Comparison of ENCODE assay signal across 12 cellular contexts in genomic region chr1:218480691-218481099, GRCh38.
DNase-seq lines count a peak whose midpoint lies in the region; ATAC-seq and TF ChIP-seq lines count a peak whose summit lies in the region.
"Had no signal": no experiment of that assay in that cellular context is flagged by ENCODE, and none has a peak within 500 bp of the region (broad histone marks: within the 10 kb centered on the region; RNA-seq: fewer than 3 reads in every experiment).

No MANE protein-coding gene starts in this region.

- no peaks in the 10 kb centered on the region for H3K36me3 Mint-ChIP-seq in osteocyte (ENCODE audit: unreplicated experiment)
- no peaks in the 10 kb centered on the region for H3K36me3 Mint-ChIP-seq in activated naive CD8-positive, alpha-beta T cell treated with anti-CD3 and anti-CD28 coated beads for 36 hours
- no peaks in the 10 kb centered on the region for H3K36me3 Mint-ChIP-seq in activated T-cell treated with anti-CD3 and anti-CD28 coated beads, Interleukin-2, amount 50 U/mL, for 24 hours (ENCODE audit: low read depth)
- H3K36me3 Mint-ChIP-seq: activated naive CD8-positive, alpha-beta T cell had no signal

- H3K36me3 ChIP-seq in SJSA1, result no peaks in the 10 kb centered on the region
- H3K36me3 ChIP-seq: tibial nerve had no signal

- H3K27ac Mint-ChIP-seq in osteocyte (ENCODE audit: unreplicated experiment), result peak overlapping the region; percentile 94
- H3K27ac Mint-ChIP-seq in activated naive CD8-positive, alpha-beta T cell treated with anti-CD3 and anti-CD28 coated beads for 36 hours, result no peak overlapping the region
- no peak overlapping the region for H3K27ac Mint-ChIP-seq in activated T-cell treated with anti-CD3 and anti-CD28 coated beads, Interleukin-2, amount 50 U/mL, for 24 hours
- H3K27ac Mint-ChIP-seq: activated naive CD8-positive, alpha-beta T cell had no signal

- H3K9me3 Mint-ChIP-seq in osteocyte (ENCODE audit: unreplicated experiment), result peaks cover 13% of the 10 kb centered on the region
- H3K9me3 Mint-ChIP-seq in activated naive CD8-positive, alpha-beta T cell treated with anti-CD3 and anti-CD28 coated beads for 36 hours, result no peaks in the 10 kb centered on the region
- no peaks in the 10 kb centered on the region for H3K9me3 Mint-ChIP-seq in activated T-cell treated with anti-CD3 and anti-CD28 coated beads, Interleukin-2, amount 50 U/mL, for 24 hours

- no peaks in the 10 kb centered on the region for H3K27me3 ChIP-seq in SJSA1 (replicated peaks)
- H3K27me3 ChIP-seq: tibial nerve had no signal

- TF ChIP-seq CTCF in fibroblast of pulmonary artery (IDR thresholded peaks at IDR 0.05; ENCODE audit: low read length, missing control alignments) (no peak), osteocyte (IDR thresholded peaks at IDR 0.05) (no peak)

- no peak overlapping the region for H3K4me3 ChIP-seq in SJSA1
- H3K4me3 ChIP-seq in fibroblast of pulmonary artery (replicated peaks; ENCODE audit: low read depth, low read length), result no peak overlapping the region
- H3K4me3 ChIP-seq: tibial nerve had no signal

- no peaks in the 10 kb centered on the region for H3K9me3 ChIP-seq in SJSA1 (replicated peaks)
- H3K9me3 ChIP-seq: tibial nerve had no signal

- peaks cover 48% of the 10 kb centered on the region for H3K4me1 Mint-ChIP-seq in osteocyte (ENCODE audit: unreplicated experiment)
- H3K4me1 Mint-ChIP-seq in activated naive CD8-positive, alpha-beta T cell treated with anti-CD3 and anti-CD28 coated beads for 36 hours, result peaks cover 2% of the 10 kb centered on the region
- H3K4me1 Mint-ChIP-seq in activated T-cell treated with anti-CD3 and anti-CD28 coated beads, Interleukin-2, amount 50 U/mL, for 24 hours (ENCODE audit: low read depth), result no peaks in the 10 kb centered on the region

- DNase-seq in DMS53 treated with DMSO at 0.1 percent for 48 hours (lab: John Stamatoyannopoulos, UW; ENCODE audit: unreplicated experiment) (peak; percentile 49), SJSA1 (ENCODE audit: low read depth in 1 of 2, low spot score in 2 of 2) (peak in 1 of 2 experiments; percentile 90), fibroblast of pulmonary artery (ENCODE audit: low read depth) (peak; percentile 72), osteocyte (ENCODE audit: extremely low spot score, unreplicated experiment) (no peak), sciatic nerve (ENCODE audit: low spot score) (no peak)
- no peak for DNase-seq in activated naive CD8-positive, alpha-beta T cell treated with anti-CD3 and anti-CD28 coated beads for 36 hours
- no peak for DNase-seq in activated T-cell treated with anti-CD3 and anti-CD28 coated beads, Interleukin-2, amount 50 U/mL, for 24 hours
- DNase-seq: activated CD4-positive, alpha-beta T cell treated with anti-CD3 and anti-CD28 coated beads for 48 hours; stimulated activated CD4-positive, alpha-beta T cell treated with anti-CD3 and anti-CD28 coated beads, Interleukin-4, amount 100 ng/mL, for 1 hour had no signal

- H3K27ac ChIP-seq in SJSA1, result peak overlapping the region; percentile 99

- ATAC-seq in HG03520 (IDR thresholded peaks at IDR 0.05; ENCODE audit: unreplicated experiment), result no peak
- ATAC-seq in sciatic nerve, result no peak

- H3K4me3 Mint-ChIP-seq in osteocyte (ENCODE audit: unreplicated experiment), result no peak overlapping the region
- H3K4me3 Mint-ChIP-seq in activated naive CD8-positive, alpha-beta T cell treated with anti-CD3 and anti-CD28 coated beads for 36 hours, result no peak overlapping the region
- H3K4me3 Mint-ChIP-seq in activated T-cell treated with anti-CD3 and anti-CD28 coated beads, Interleukin-2, amount 50 U/mL, for 24 hours, result no peak overlapping the region
- H3K4me3 Mint-ChIP-seq: activated naive CD8-positive, alpha-beta T cell had no signal

- intact Hi-C loops in sciatic nerve (cut with DNase I), result no loop called here

- peaks cover 61% of the 10 kb centered on the region for H3K4me1 ChIP-seq in SJSA1 (replicated peaks)

- no peaks in the 10 kb centered on the region for H3K27me3 Mint-ChIP-seq in osteocyte (ENCODE audit: unreplicated experiment)
- H3K27me3 Mint-ChIP-seq in activated naive CD8-positive, alpha-beta T cell treated with anti-CD3 and anti-CD28 coated beads for 36 hours, result no peaks in the 10 kb centered on the region
- H3K27me3 Mint-ChIP-seq in activated T-cell treated with anti-CD3 and anti-CD28 coated beads, Interleukin-2, amount 50 U/mL, for 24 hours, result peaks cover 4% of the 10 kb centered on the region
- H3K27me3 Mint-ChIP-seq: activated naive CD8-positive, alpha-beta T cell had no signal

Comparison
In these comparisons a context has a peak if more than half of its experiments do, and no peak if none do; other contexts are left out.
1. DNase-seq: peak in DMS53 treated with DMSO at 0.1 percent for 48 hours (single experiment) and fibroblast of pulmonary artery (single experiment); none in osteocyte (single experiment), activated naive CD8-positive, alpha-beta T cell treated with anti-CD3 and anti-CD28 coated beads for 36 hours (single experiment), activated T-cell treated with anti-CD3 and anti-CD28 coated beads, Interleukin-2, amount 50 U/mL, for 24 hours (single experiment) and sciatic nerve (single experiment).